In the genomic region with DNA sequence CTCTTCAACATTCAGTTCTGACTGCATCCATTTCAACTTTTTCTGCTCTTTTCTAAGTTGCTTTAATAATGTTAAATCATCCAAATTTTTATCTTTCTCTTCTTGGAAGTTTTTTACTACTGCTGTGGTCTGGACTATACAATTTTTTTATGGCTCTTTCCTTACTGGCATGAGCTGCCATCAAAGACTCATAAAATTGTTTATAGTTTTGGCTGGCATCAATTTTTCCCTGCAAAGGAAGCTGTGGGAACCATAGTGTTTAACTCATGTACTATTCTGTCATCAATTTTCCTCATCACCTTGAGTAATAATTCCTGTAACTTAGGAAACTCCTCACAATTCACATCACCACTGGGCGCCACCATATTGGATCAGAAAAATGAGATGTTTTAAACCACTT, we compare ENCODE assay signal across 3 cellular contexts.
"Had no signal": no experiment of that assay in that cellular context is flagged by ENCODE, and none has a peak within 500 bp of the region (broad histone marks: within the 10 kb centered on the region; RNA-seq: fewer than 3 reads in every experiment).

No MANE protein-coding gene starts in this region.

- DNase-seq: GDM1, GF-D8 had no signal

- H3K4me3 ChIP-seq: GM12878 had no signal

- ATAC-seq: GM12878 had no signal
